ENCODE assay signal across 16 cellular contexts in the genomic region with DNA sequence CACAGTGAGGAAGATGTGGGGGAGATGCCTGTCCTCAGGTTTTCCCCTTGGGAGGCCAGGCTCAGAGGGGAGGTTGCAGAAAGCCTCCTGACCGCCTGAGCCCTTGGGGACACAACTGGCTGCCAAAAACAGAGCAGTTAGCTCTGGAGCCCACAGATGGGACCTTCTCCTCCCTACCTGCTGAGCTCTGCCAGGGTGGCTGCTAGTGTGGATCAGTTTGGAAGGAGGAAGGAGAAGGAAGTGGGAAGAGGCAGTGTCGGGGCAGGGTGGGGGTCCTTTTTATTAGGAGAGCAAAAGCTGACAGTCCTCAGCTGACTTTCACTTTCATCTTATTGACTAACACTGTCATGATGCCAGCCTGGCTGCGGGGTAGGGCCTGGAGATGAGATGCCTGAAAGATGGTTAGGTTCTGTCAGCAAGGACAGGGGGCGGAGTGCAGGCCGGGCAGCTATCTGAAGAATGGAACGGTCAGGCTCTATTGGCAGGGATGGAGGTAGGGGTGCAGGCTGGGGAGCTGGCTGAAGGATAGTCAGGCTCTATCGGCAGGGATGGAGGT.
"Had no signal": no experiment of that assay in that cellular context is flagged by ENCODE, and none has a peak within 500 bp of the region (broad histone marks: within the 10 kb centered on the region; RNA-seq: fewer than 3 reads in every experiment).

No MANE protein-coding gene starts in this region.

- H3K4me3 ChIP-seq: coronary artery, left lung, pancreas had no signal

- H3K4me3 Mint-ChIP-seq: activated naive CD8-positive, alpha-beta T cell treated with anti-CD3 and anti-CD28 coated beads, Interleukin-2, amount 50 U/mL, for 24 hours; memory B cell; naive thymus-derived CD4-positive, alpha-beta T cell had no signal

- H3K4me1 Mint-ChIP-seq: activated naive CD8-positive, alpha-beta T cell treated with anti-CD3 and anti-CD28 coated beads, Interleukin-2, amount 50 U/mL, for 24 hours; memory B cell had no signal

- H3K9me3 ChIP-seq: left lung, pancreas had no signal

- H3K36me3 Mint-ChIP-seq: memory B cell; naive thymus-derived CD4-positive, alpha-beta T cell had no signal

- H3K27me3 ChIP-seq: brain microvascular endothelial cell, foreskin keratinocyte, pancreas had no signal

- H3K4me1 ChIP-seq: foreskin keratinocyte, left lung, pancreas had no signal

- H3K27ac Mint-ChIP-seq: activated naive CD8-positive, alpha-beta T cell treated with anti-CD3 and anti-CD28 coated beads, Interleukin-2, amount 50 U/mL, for 24 hours; memory B cell; naive thymus-derived CD4-positive, alpha-beta T cell had no signal

- H3K36me3 ChIP-seq: brain microvascular endothelial cell, left lung, pancreas had no signal

- DNase-seq: activated CD4-positive, alpha-beta T cell treated with anti-CD3 and anti-CD28 coated beads, Interleukin-2, amount 50 U/mL, for 4 hours; activated naive CD4-positive, alpha-beta T cell treated with Interleukin-2 at 50 U/mL for 16 hours; activated naive CD8-positive, alpha-beta T cell treated with anti-CD3 and anti-CD28 coated beads, Interleukin-2, amount 50 U/mL, for 24 hours; anterior cingulate cortex; brain microvascular endothelial cell; central memory CD4-positive, alpha-beta T cell; foreskin keratinocyte; stimulated activated CD4-positive, alpha-beta T cell treated with anti-CD3 and anti-CD28 coated beads, Interleukin-1b, Interleukin-23, amount 100 ng/mL, for 48 hours; stimulated activated CD8-positive, alpha-beta memory T cell treated with anti-CD3 and anti-CD28 coated beads, Interleukin-4, amount 100 ng/mL, for 48 hours; stimulated activated naive CD4-positive, alpha-beta T cell; T1000 had no signal

- H3K27me3 Mint-ChIP-seq: naive thymus-derived CD4-positive, alpha-beta T cell had no signal

- H3K27ac ChIP-seq: brain microvascular endothelial cell, coronary artery, foreskin keratinocyte, left lung, pancreas had no signal
